8 cellular contexts compared by ENCODE assay signal in genomic region chr3:150407051-150407817, GRCh38. TPM values are rescaled to one million over a fixed set of nuclear protein-coding genes. Genes with fewer than 3 reads are reported as not detected.
A peak's percentile ranks its signal among the peaks of the same experiment; 100 is the strongest.
DNase-seq lines count a peak whose midpoint lies in the region; ATAC-seq, FAIRE-seq and TF ChIP-seq lines count a peak whose summit lies in the region.

No MANE protein-coding gene starts in this region.

- H3K36me3 Mint-ChIP-seq in T-cell (peaks cover 8% of the 10 kb centered on the region), progenitor cell of endocrine pancreas (ENCODE audit: insufficient read depth) (peaks cover 1% of the 10 kb centered on the region)

- no peak for FAIRE-seq in D721Med (lab: Jason Lieb, UNC)

- POLR2A ChIA-PET in T-cell (lab: Charles Lee) = interaction anchor here (0.6 to 2.6 kb wide), 8 partner anchors 14 to 1434 kb away, joined by 3 to 7 read pairs (median 4); partner anchors contain the start of genes SERP1 (in 1 of the 2) and SIAH2 (in 1 of the 2)

- H3K27ac ChIP-seq in heart right ventricle (peak overlapping the region; percentile 98 to 100 (median 100)), esophagus squamous epithelium (peak overlapping the region; percentile 99 to 100 (median 100))

- H3K4me1 ChIP-seq in heart right ventricle (peaks cover 0 to 26% (median 13%) of the 10 kb centered on the region in 9 donors), esophagus squamous epithelium (peaks cover 0 to 25% (median 0%) of the 10 kb centered on the region in 3 donors)

- peak overlapping the region; percentile 87 to 95 (median 92) for H3K4me3 Mint-ChIP-seq in T-cell
- peak overlapping the region; percentile 95 for H3K4me3 Mint-ChIP-seq in progenitor cell of endocrine pancreas (ENCODE audit: low read depth)

- H3K27me3 ChIP-seq in heart right ventricle = no peaks in the 10 kb centered on the region
- no peaks in the 10 kb centered on the region for H3K27me3 ChIP-seq in esophagus squamous epithelium

- peak overlapping the region; percentile 93 to 98 for H3K27ac Mint-ChIP-seq in T-cell
- peak overlapping the region; percentile 99 for H3K27ac Mint-ChIP-seq in progenitor cell of endocrine pancreas

- no peaks in the 10 kb centered on the region for H3K27me3 Mint-ChIP-seq in T-cell
- no peaks in the 10 kb centered on the region for H3K27me3 Mint-ChIP-seq in progenitor cell of endocrine pancreas

- no peaks in the 10 kb centered on the region for H3K9me3 Mint-ChIP-seq in T-cell
- no peaks in the 10 kb centered on the region for H3K9me3 Mint-ChIP-seq in progenitor cell of endocrine pancreas (ENCODE audit: low read depth)

- WGBS in heart right ventricle, 2 donors = 16 to 17% methylated on average over 12 of the region's 12 CpGs
- 30 to 36% methylated on average over 12 of the region's 12 CpGs for WGBS in esophagus squamous epithelium, 2 donors

- H3K4me3 ChIP-seq in heart right ventricle (peak overlapping the region; percentile 78 to 92 (median 86)), esophagus squamous epithelium (peak overlapping the region; percentile 68 to 97 (median 90))

- intact Hi-C loops in heart right ventricle (cut with DNase I) = loop anchor here in 4 of 10 donors (2.0 to 5.0 kb wide), 4 partner anchors 34 to 140 kb away; partner anchors contain the start of genes EIF2A (in 2 of the 4) and SERP1 (in 2 of the 4)
- intact Hi-C loops in cardiac septum (cut with DNase I) = loop anchor here (5.0 kb wide), 2 partner anchors 120 to 140 kb away; partner anchors contain the start of genes EIF2A and SERP1
- intact Hi-C loops in esophagus squamous epithelium (cut with DNase I) = loop anchor here (10.0 kb wide), 1 partner anchor 138 kb away; the partner anchor contains the start of genes EIF2A and SERP1

- peaks cover 21 to 31% (median 23%) of the 10 kb centered on the region in 3 donors for H3K4me1 Mint-ChIP-seq in T-cell
- H3K4me1 Mint-ChIP-seq in progenitor cell of endocrine pancreas (ENCODE audit: low read depth) = peaks cover 18% of the 10 kb centered on the region

- no peak for TF ChIP-seq POLR2A in esophagus squamous epithelium (IDR thresholded peaks at IDR 0.05)

- TF ChIP-seq CTCF in heart right ventricle (IDR thresholded peaks at IDR 0.05) (no peak), esophagus squamous epithelium (IDR thresholded peaks at IDR 0.05) (peak in 1 of 6 experiments; percentile 4), progenitor cell of endocrine pancreas (IDR thresholded peaks at IDR 0.05; ENCODE audit: unreplicated experiment) (no peak), D721Med (IDR thresholded peaks at IDR 0.05; ENCODE audit: insufficient read depth, missing control alignments) (no peak)

- peak in 1 of 2 donors; percentile 31 for DNase-seq in heart right ventricle
- no peak for DNase-seq in cardiac septum (ENCODE audit: low spot score)
- peak in 2 of 34 experiments; percentile 2 to 3 for DNase-seq in T-cell
- DNase-seq in esophagus squamous epithelium (lab: John Stamatoyannopoulos, UW) = no peak
- DNase-seq in progenitor cell of endocrine pancreas (ENCODE audit: low spot score, unreplicated experiment) = no peak
- no peak for DNase-seq in D721Med (ENCODE audit: insufficient read length, low spot score)
- no peak for DNase-seq in C1 segment of cervical spinal cord (lab: John Stamatoyannopoulos, UW)

- H3K9me3 ChIP-seq in heart right ventricle (no peaks in the 10 kb centered on the region), esophagus squamous epithelium (no peaks in the 10 kb centered on the region)

- peaks cover 0 to 11% (median 0%) of the 10 kb centered on the region in 9 donors for H3K36me3 ChIP-seq in heart right ventricle
- H3K36me3 ChIP-seq in esophagus squamous epithelium = no peaks in the 10 kb centered on the region

- CTCF ChIA-PET in T-cell (lab: Charles Lee) = interaction anchor here (0.6 to 5.9 kb wide), 7 partner anchors 12 to 598 kb away, joined by 3 to 39 read pairs (median 5); no protein-coding TSS in a partner anchor

- ATAC-seq in heart right ventricle (no peak), T-cell (replicated peaks in 1 of 4) (no peak), HG02588 (IDR thresholded peaks at IDR 0.05; ENCODE audit: unreplicated experiment) (no peak)

RNA-seq across cellular contexts. Expression of gene TSC22D2, which starts 0.9 kb away (rescaled TPM):
- total RNA-seq in heart right ventricle (10 to 100 TPM; 17.2 to 73.1 (median 38.9) TPM), cardiac septum (66.0 TPM), T-cell (10 to 100 TPM; 21.2 to 55.0 (median 23.3) TPM), esophagus squamous epithelium (10 to 100 TPM in 3 of 4 donors, 1 to 10 TPM in 1; 8.5 to 20.0 (median 15.2) TPM), progenitor cell of endocrine pancreas (31.9 and 35.5 TPM in 2 replicates)
- polyA plus RNA-seq in heart right ventricle = 10 to 100 TPM; 11.8 to 15.1 TPM
